ENCODE assay signal across 22 cellular contexts in genomic region chrX:3527811-3528210, GRCh38.
"Had no signal": no experiment of that assay in that cellular context is flagged by ENCODE, and none has a peak within 500 bp of the region (broad histone marks: within the 10 kb centered on the region; RNA-seq: fewer than 3 reads in every experiment).

No MANE protein-coding gene starts in this region.

- H3K4me3 ChIP-seq: adrenal gland, breast epithelium, gastrocnemius medialis, right lobe of liver, upper lobe of right lung had no signal

- H3K27ac ChIP-seq: adrenal gland, gastrocnemius medialis, right lobe of liver, upper lobe of right lung, WERI-Rb-1 had no signal

- H3K9me3 ChIP-seq: adrenal gland, breast epithelium, gastrocnemius medialis, right lobe of liver, upper lobe of right lung had no signal

- H3K9me3 Mint-ChIP-seq: activated naive CD4-positive, alpha-beta T cell treated with anti-CD3 and anti-CD28 coated beads, Interleukin-2, amount 50 U/mL, for 72 hours; activated T-helper 17 cell treated with anti-CD3 and anti-CD28 coated beads, Interleukin-2, amount 50 U/mL, for 72 hours; central memory CD8-positive, alpha-beta T cell; T-cell had no signal

- H3K4me3 Mint-ChIP-seq: activated CD8-positive, alpha-beta T cell treated with anti-CD3 and anti-CD28 coated beads, Interleukin-2, amount 10 ng/mL, durations not matched to agents 7 days and 5 days; activated T-helper 17 cell treated with anti-CD3 and anti-CD28 coated beads, Interleukin-2, amount 50 U/mL, for 72 hours; central memory CD8-positive, alpha-beta T cell; naive B cell; T-cell had no signal

- ATAC-seq: activated CD8-positive, alpha-beta T cell treated with anti-CD3 and anti-CD28 coated beads, Interleukin-2, amount 10 ng/mL, durations not matched to agents 7 days and 5 days; activated naive CD4-positive, alpha-beta T cell treated with anti-CD3 and anti-CD28 coated beads, Interleukin-2, amount 50 U/mL, for 72 hours; activated T-helper 17 cell treated with anti-CD3 and anti-CD28 coated beads, Interleukin-2, amount 50 U/mL, for 72 hours; esophagus mucosa; gastrocnemius medialis; left ventricle myocardium superior; right lobe of liver; T-cell; upper lobe of right lung had no signal

- H3K36me3 Mint-ChIP-seq: activated naive CD4-positive, alpha-beta T cell treated with anti-CD3 and anti-CD28 coated beads, Interleukin-2, amount 50 U/mL, for 72 hours; naive B cell; T-cell had no signal

- DNase-seq: activated CD4-positive, alpha-beta T cell treated with anti-CD3 and anti-CD28 coated beads, Interleukin-2, amount 50 U/mL, for 1 hour; activated CD4-positive, CD25-positive, alpha-beta regulatory T cell treated with anti-CD3 and anti-CD28 coated beads, Interleukin-2, amount 50 U/mL, for 72 hours; activated CD8-positive, alpha-beta T cell treated with anti-CD3 and anti-CD28 coated beads, Interleukin-2, amount 10 ng/mL, durations not matched to agents 7 days and 5 days; adrenal gland; effector memory CD4-positive, alpha-beta T cell; gastrocnemius medialis; hippocampal formation; left ventricle myocardium superior; mammary epithelial cell; naive B cell; nucleus accumbens; right lobe of liver; stimulated activated CD4-positive, alpha-beta T cell treated with anti-CD3 and anti-CD28 coated beads, Interleukin-4, amount 100 ng/mL, for 24 hours; stimulated activated naive CD4-positive, alpha-beta T cell treated with Interleukin-2 at 50 U/mL for 16 hours; T-cell; upper lobe of right lung; WERI-Rb-1 had no signal

- H3K27ac Mint-ChIP-seq: activated CD8-positive, alpha-beta T cell treated with anti-CD3 and anti-CD28 coated beads, Interleukin-2, amount 10 ng/mL, durations not matched to agents 7 days and 5 days; activated naive CD4-positive, alpha-beta T cell treated with anti-CD3 and anti-CD28 coated beads, Interleukin-2, amount 50 U/mL, for 72 hours; activated T-helper 17 cell treated with anti-CD3 and anti-CD28 coated beads, Interleukin-2, amount 50 U/mL, for 72 hours; naive B cell; T-cell had no signal

- H3K4me1 ChIP-seq: adrenal gland, breast epithelium, gastrocnemius medialis, right lobe of liver, upper lobe of right lung had no signal

- H3K4me1 Mint-ChIP-seq: activated T-helper 17 cell treated with anti-CD3 and anti-CD28 coated beads, Interleukin-2, amount 50 U/mL, for 72 hours; central memory CD8-positive, alpha-beta T cell; naive B cell; T-cell had no signal

- H3K36me3 ChIP-seq: adrenal gland, breast epithelium, gastrocnemius medialis, right lobe of liver, upper lobe of right lung, WERI-Rb-1 had no signal

- H3K27me3 Mint-ChIP-seq: activated T-helper 17 cell treated with anti-CD3 and anti-CD28 coated beads, Interleukin-2, amount 50 U/mL, for 72 hours had no signal

- H3K27me3 ChIP-seq: adrenal gland, breast epithelium, gastrocnemius medialis, right lobe of liver, upper lobe of right lung had no signal
